2 cellular contexts compared by ENCODE assay signal in the genomic region with DNA sequence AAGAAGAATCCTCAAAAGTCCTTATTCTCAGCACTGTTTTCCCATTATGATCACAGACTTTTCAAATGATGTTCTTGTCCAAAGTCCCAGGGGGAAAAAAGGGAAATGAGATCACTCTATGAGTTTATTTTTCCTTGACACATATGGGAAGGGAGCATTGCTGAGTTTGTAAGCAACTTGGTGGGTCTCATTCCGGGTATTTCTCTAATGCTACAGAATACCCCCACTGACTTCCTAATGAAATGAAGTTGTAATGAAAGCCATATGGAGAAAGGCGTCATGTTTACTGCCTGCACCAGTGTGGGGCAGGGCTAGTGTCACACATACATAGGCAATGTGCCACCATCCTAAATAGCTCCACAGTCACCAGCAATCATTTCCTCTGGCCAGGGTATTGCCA.
TF ChIP-seq lines count a peak whose summit lies in the region.

No MANE protein-coding gene starts in this region.

TF ChIP-seq in A549, 52 proteins besides CTCF, POLR2A, EP300 and RAD21:
- TF ChIP-seq ZNF302 (CRISPR knock-in tag; IDR thresholded peaks at IDR 0.05) (no peak), RCOR1 (IDR thresholded peaks at IDR 0.05; ENCODE audit: low read depth, low read length) (no peak), TFCP2L1 (CRISPR knock-in tag; IDR thresholded peaks at IDR 0.05) (no peak), SREBF2 (IDR thresholded peaks at IDR 0.05) (no peak), NPAS2 (CRISPR knock-in tag; IDR thresholded peaks at IDR 0.05; ENCODE audit: borderline replicate concordance) (no peak), TP53 (CRISPR knock-in tag; IDR thresholded peaks at IDR 0.05) (no peak), HOXB5 (CRISPR knock-in tag; IDR thresholded peaks at IDR 0.05) (no peak), KDM5A (IDR thresholded peaks at IDR 0.05) (no peak), EHMT2 (IDR thresholded peaks at IDR 0.05; ENCODE audit: low read depth) (no peak), ESRRA (IDR thresholded peaks at IDR 0.05; ENCODE audit: borderline replicate concordance, low read length) (no peak), FOSB (CRISPR knock-in tag; IDR thresholded peaks at IDR 0.05) (no peak), CHD2 (IDR thresholded peaks at IDR 0.05; ENCODE audit: low read length, partially characterized antibody) (no peak), JUNB (IDR thresholded peaks at IDR 0.05) (no peak)
- TF ChIP-seq, protein P1, sequence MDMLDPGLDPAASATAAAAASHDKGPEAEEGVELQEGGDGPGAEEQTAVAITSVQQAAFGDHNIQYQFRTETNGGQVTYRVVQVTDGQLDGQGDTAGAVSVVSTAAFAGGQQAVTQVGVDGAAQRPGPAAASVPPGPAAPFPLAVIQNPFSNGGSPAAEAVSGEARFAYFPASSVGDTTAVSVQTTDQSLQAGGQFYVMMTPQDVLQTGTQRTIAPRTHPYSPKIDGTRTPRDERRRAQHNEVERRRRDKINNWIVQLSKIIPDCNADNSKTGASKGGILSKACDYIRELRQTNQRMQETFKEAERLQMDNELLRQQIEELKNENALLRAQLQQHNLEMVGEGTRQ (IDR thresholded peaks at IDR 0.05) = no peak
- TF ChIP-seq, protein P2, sequence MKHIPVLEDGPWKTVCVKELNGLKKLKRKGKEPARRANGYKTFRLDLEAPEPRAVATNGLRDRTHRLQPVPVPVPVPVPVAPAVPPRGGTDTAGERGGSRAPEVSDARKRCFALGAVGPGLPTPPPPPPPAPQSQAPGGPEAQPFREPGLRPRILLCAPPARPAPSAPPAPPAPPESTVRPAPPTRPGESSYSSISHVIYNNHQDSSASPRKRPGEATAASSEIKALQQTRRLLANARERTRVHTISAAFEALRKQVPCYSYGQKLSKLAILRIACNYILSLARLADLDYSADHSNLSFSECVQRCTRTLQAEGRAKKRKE (CRISPR knock-in tag; IDR thresholded peaks at IDR 0.05; ENCODE audit: low read depth) = no peak

TF ChIP-seq in GM23338, 12 proteins besides CTCF, POLR2A, EP300 and RAD21:
- TF ChIP-seq NANOG (IDR thresholded peaks at IDR 0.05; ENCODE audit: borderline replicate concordance) = no peak
- no peak for TF ChIP-seq JUNB (IDR thresholded peaks at IDR 0.05; ENCODE audit: unreplicated experiment)
- TF ChIP-seq EZH2 (IDR thresholded peaks at IDR 0.05; ENCODE audit: low read depth, unreplicated experiment) = no peak
- TF ChIP-seq ZNF114 (CRISPR knock-in tag; IDR thresholded peaks at IDR 0.05) = no peak
- TF ChIP-seq, protein P3, sequence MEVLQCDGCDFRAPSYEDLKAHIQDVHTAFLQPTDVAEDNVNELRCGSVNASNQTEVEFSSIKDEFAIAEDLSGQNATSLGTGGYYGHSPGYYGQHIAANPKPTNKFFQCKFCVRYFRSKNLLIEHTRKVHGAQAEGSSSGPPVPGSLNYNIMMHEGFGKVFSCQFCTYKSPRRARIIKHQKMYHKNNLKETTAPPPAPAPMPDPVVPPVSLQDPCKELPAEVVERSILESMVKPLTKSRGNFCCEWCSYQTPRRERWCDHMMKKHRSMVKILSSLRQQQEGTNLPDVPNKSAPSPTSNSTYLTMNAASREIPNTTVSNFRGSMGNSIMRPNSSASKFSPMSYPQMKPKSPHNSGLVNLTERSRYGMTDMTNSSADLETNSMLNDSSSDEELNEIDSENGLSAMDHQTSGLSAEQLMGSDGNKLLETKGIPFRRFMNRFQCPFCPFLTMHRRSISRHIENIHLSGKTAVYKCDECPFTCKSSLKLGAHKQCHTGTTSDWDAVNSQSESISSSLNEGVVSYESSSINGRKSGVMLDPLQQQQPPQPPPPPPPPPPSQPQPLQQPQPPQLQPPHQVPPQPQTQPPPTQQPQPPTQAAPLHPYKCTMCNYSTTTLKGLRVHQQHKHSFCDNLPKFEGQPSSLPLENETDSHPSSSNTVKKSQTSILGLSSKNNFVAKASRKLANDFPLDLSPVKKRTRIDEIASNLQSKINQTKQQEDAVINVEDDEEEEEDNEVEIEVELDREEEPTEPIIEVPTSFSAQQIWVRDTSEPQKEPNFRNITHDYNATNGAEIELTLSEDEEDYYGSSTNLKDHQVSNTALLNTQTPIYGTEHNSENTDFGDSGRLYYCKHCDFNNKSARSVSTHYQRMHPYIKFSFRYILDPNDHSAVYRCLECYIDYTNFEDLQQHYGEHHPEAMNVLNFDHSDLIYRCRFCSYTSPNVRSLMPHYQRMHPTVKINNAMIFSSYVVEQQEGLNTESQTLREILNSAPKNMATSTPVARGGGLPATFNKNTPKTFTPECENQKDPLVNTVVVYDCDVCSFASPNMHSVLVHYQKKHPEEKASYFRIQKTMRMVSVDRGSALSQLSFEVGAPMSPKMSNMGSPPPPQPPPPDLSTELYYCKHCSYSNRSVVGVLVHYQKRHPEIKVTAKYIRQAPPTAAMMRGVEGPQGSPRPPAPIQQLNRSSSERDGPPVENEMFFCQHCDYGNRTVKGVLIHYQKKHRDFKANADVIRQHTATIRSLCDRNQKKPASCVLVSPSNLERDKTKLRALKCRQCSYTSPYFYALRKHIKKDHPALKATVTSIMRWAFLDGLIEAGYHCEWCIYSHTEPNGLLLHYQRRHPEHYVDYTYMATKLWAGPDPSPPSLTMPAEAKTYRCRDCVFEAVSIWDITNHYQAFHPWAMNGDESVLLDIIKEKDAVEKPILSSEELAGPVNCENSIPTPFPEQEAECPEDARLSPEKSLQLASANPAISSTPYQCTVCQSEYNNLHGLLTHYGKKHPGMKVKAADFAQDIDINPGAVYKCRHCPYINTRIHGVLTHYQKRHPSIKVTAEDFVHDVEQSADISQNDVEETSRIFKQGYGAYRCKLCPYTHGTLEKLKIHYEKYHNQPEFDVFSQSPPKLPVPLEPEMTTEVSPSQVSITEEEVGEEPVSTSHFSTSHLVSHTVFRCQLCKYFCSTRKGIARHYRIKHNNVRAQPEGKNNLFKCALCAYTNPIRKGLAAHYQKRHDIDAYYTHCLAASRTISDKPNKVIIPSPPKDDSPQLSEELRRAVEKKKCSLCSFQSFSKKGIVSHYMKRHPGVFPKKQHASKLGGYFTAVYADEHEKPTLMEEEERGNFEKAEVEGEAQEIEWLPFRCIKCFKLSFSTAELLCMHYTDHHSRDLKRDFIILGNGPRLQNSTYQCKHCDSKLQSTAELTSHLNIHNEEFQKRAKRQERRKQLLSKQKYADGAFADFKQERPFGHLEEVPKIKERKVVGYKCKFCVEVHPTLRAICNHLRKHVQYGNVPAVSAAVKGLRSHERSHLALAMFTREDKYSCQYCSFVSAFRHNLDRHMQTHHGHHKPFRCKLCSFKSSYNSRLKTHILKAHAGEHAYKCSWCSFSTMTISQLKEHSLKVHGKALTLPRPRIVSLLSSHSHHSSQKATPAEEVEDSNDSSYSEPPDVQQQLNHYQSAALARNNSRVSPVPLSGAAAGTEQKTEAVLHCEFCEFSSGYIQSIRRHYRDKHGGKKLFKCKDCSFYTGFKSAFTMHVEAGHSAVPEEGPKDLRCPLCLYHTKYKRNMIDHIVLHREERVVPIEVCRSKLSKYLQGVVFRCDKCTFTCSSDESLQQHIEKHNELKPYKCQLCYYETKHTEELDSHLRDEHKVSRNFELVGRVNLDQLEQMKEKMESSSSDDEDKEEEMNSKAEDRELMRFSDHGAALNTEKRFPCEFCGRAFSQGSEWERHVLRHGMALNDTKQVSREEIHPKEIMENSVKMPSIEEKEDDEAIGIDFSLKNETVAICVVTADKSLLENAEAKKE (CRISPR knock-in tag; IDR thresholded peaks at IDR 0.05) = no peak
- TF ChIP-seq, protein P4, sequence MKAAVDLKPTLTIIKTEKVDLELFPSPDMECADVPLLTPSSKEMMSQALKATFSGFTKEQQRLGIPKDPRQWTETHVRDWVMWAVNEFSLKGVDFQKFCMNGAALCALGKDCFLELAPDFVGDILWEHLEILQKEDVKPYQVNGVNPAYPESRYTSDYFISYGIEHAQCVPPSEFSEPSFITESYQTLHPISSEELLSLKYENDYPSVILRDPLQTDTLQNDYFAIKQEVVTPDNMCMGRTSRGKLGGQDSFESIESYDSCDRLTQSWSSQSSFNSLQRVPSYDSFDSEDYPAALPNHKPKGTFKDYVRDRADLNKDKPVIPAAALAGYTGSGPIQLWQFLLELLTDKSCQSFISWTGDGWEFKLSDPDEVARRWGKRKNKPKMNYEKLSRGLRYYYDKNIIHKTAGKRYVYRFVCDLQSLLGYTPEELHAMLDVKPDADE (IDR thresholded peaks at IDR 0.05) = no peak
- TF ChIP-seq, protein P5, sequence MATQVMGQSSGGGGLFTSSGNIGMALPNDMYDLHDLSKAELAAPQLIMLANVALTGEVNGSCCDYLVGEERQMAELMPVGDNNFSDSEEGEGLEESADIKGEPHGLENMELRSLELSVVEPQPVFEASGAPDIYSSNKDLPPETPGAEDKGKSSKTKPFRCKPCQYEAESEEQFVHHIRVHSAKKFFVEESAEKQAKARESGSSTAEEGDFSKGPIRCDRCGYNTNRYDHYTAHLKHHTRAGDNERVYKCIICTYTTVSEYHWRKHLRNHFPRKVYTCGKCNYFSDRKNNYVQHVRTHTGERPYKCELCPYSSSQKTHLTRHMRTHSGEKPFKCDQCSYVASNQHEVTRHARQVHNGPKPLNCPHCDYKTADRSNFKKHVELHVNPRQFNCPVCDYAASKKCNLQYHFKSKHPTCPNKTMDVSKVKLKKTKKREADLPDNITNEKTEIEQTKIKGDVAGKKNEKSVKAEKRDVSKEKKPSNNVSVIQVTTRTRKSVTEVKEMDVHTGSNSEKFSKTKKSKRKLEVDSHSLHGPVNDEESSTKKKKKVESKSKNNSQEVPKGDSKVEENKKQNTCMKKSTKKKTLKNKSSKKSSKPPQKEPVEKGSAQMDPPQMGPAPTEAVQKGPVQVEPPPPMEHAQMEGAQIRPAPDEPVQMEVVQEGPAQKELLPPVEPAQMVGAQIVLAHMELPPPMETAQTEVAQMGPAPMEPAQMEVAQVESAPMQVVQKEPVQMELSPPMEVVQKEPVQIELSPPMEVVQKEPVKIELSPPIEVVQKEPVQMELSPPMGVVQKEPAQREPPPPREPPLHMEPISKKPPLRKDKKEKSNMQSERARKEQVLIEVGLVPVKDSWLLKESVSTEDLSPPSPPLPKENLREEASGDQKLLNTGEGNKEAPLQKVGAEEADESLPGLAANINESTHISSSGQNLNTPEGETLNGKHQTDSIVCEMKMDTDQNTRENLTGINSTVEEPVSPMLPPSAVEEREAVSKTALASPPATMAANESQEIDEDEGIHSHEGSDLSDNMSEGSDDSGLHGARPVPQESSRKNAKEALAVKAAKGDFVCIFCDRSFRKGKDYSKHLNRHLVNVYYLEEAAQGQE (IDR thresholded peaks at IDR 0.05; ENCODE audit: unreplicated experiment) = no peak
